1 cellular context compared by ENCODE assay signal in genomic region chr10:97752956-97753355, GRCh38.
TF ChIP-seq lines count a peak whose summit lies in the region.

No MANE protein-coding gene starts in this region.

TF ChIP-seq in GM12878, 131 proteins besides CTCF, POLR2A, EP300 and RAD21:
- no peak for TF ChIP-seq JUNB (IDR thresholded peaks at IDR 0.05)
- TF ChIP-seq E2F4 (IDR thresholded peaks at IDR 0.05; ENCODE audit: low read depth, low read length) = no peak
- TF ChIP-seq KAT2A (conservative IDR thresholded peaks at IDR 0.05; ENCODE audit: control insufficient read depth, low read depth, low read length) = no peak
- TF ChIP-seq BCL11A (IDR thresholded peaks at IDR 0.05; ENCODE audit: low read depth, low read length) = no peak
- no peak for TF ChIP-seq ZNF217 (IDR thresholded peaks at IDR 0.05)
- no peak for TF ChIP-seq IKZF1 (conservative IDR thresholded peaks at IDR 0.05)
- no peak for TF ChIP-seq POLR2AphosphoS2 (IDR thresholded peaks at IDR 0.05; ENCODE audit: low read depth, low read length)
- TF ChIP-seq POLR2AphosphoS5 (IDR thresholded peaks at IDR 0.05; ENCODE audit: low read length) = 0 out of 2 replicates have a peak, but pooled peaks have one; percentile 21
